Comparison of ENCODE assay signal across 12 cellular contexts in the genomic region with DNA sequence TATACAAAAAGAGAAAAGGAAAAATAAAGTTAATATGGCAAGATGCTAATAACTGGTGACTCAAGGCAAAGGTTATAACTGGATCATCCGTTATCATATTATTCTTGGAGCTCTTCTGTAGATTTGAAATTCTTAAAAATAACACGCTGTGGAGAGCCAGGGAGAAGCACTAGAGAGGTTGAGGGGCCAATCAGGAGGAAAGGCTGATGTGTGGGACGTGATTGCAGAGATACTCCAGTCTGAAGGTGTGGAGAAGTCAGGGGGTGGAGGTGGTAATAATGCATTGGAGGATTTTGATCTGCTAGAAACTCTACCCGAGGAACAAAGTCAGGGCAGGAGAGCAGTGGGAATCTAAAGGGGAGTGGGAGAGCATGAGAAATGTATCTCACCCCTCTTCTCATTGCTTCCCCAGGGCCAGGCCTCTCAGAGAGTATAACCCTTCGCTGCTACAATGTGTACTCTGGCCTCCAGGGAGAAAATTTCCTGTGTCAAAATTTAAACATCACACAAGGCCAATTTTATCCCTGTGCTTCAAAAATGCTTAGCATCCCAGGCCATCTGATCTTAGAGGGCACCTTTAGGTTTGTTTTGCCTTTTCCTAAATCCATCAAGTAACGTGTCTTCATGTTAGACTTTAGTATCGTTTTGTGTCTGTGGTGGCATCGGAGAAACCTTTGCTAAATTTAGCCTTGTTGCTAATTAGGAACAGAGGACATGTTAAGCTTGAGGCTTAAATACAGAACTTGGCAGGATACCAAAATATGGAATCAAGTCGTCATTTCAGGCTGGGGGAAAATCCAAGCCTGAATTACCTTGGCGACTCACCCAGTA.
DNase-seq lines count a peak whose midpoint lies in the region; ATAC-seq and TF ChIP-seq lines count a peak whose summit lies in the region.
"Had no signal": no experiment of that assay in that cellular context is flagged by ENCODE, and none has a peak within 500 bp of the region (broad histone marks: within the 10 kb centered on the region; RNA-seq: fewer than 3 reads in every experiment).

No MANE protein-coding gene starts in this region.

- WGBS in suprapubic skin, result 41% methylated on average over 10 of the region's 10 CpGs

- peak overlapping the region; percentile 64 for H3K9ac ChIP-seq in BLaER1

- peak; percentile 22 for DNase-seq in NCI-H2029 treated with DMSO at 0.1 percent for 48 hours (lab: John Stamatoyannopoulos, UW)
- DNase-seq in brain pericyte (ENCODE audit: low read depth, low spot score), result peak; percentile 33
- no peak for DNase-seq in right atrium auricular region (ENCODE audit: low spot score)
- DNase-seq in mesenteric fat pad (ENCODE audit: low spot score), result no peak
- DNase-seq in GM10266 (ENCODE audit: extremely low spot score), result no peak
- no peak for DNase-seq in suprapubic skin (ENCODE audit: low spot score in 2 of 2)
- DNase-seq: activated naive CD4-positive, alpha-beta T cell treated with anti-CD3 and anti-CD28 coated beads, Interleukin-2, amount 50 U/mL, for 16 hours; mesenchymal stem cell; right lobe of liver had no signal

- peaks cover 51% of the 10 kb centered on the region for H3K4me1 ChIP-seq in BLaER1
- H3K4me1 ChIP-seq in right atrium auricular region, result peaks cover 0 to 32% of the 10 kb centered on the region in 2 donors
- H3K4me1 ChIP-seq in suprapubic skin, result peaks cover 10% of the 10 kb centered on the region
- H3K4me1 ChIP-seq: right lobe of liver had no signal

- peak overlapping the region; percentile 86 for H3K4me2 ChIP-seq in BLaER1

- no peak for ATAC-seq in GM21381 (IDR thresholded peaks at IDR 0.05; ENCODE audit: unreplicated experiment)
- ATAC-seq: activated CD4-positive, CD25-positive, alpha-beta regulatory T cell treated with anti-CD3 and anti-CD28 coated beads, Interleukin-2, amount 50 U/mL, for 24 hours; right lobe of liver had no signal

- TF ChIP-seq CTCF in right atrium auricular region (IDR thresholded peaks at IDR 0.05) (no peak), GM10266 (IDR thresholded peaks at IDR 0.05; ENCODE audit: control insufficient read depth, insufficient read depth, low read depth, missing control alignments) (no peak), suprapubic skin (IDR thresholded peaks at IDR 0.05) (no peak)

- H3K4me3 ChIP-seq in BLaER1 (peak overlapping the region; percentile 37), right atrium auricular region (no peak overlapping the region), suprapubic skin (no peak overlapping the region)
- H3K4me3 ChIP-seq: right lobe of liver had no signal

- no peaks in the 10 kb centered on the region for H4K20me1 ChIP-seq in BLaER1

- H3K27ac ChIP-seq in BLaER1, result peak overlapping the region; percentile 85
- H3K27ac ChIP-seq in right atrium auricular region, result peak overlapping the region; percentile 70 to 73
- H3K27ac ChIP-seq in suprapubic skin, result no peak overlapping the region
- H3K27ac ChIP-seq: right lobe of liver had no signal

- H3K9me3 ChIP-seq in BLaER1, result peaks cover 4% of the 10 kb centered on the region; the same call in 1 of the 2 replicates
- no peaks in the 10 kb centered on the region for H3K9me3 ChIP-seq in right atrium auricular region
- H3K9me3 ChIP-seq in suprapubic skin, result no peaks in the 10 kb centered on the region
- H3K9me3 ChIP-seq: right lobe of liver had no signal

- no peaks in the 10 kb centered on the region for H3K36me3 ChIP-seq in BLaER1
- no peaks in the 10 kb centered on the region for H3K36me3 ChIP-seq in right atrium auricular region
- H3K36me3 ChIP-seq in suprapubic skin, result no peaks in the 10 kb centered on the region
- H3K36me3 ChIP-seq: right lobe of liver had no signal

- no peak for TF ChIP-seq EP300 in suprapubic skin (IDR thresholded peaks at IDR 0.05)

- H3K27me3 ChIP-seq in BLaER1, result no peaks in the 10 kb centered on the region
- H3K27me3 ChIP-seq in right atrium auricular region, result no peaks in the 10 kb centered on the region
- no peaks in the 10 kb centered on the region for H3K27me3 ChIP-seq in suprapubic skin
- H3K27me3 ChIP-seq: right lobe of liver had no signal

- TF ChIP-seq POLR2A in suprapubic skin (IDR thresholded peaks at IDR 0.05), result no peak

Comparison
In these comparisons a context has a peak if more than half of its experiments do, and no peak if none do; other contexts are left out.
1. DNase-seq: peak in NCI-H2029 treated with DMSO at 0.1 percent for 48 hours (single experiment) and brain pericyte (single experiment); none in right atrium auricular region (single experiment), mesenteric fat pad (single experiment), GM10266 (single experiment) and suprapubic skin (0 of 2).